In genomic region chr5:74766348-74766886, GRCh38 we compare ENCODE assay signal across 8 cellular contexts. TPM values are rescaled to one million over a fixed set of nuclear protein-coding genes. Genes with fewer than 3 reads are reported as not detected.
DNase-seq lines count a peak whose midpoint lies in the region; ATAC-seq, FAIRE-seq and TF ChIP-seq lines count a peak whose summit lies in the region.

No MANE protein-coding gene starts in this region.

- FAIRE-seq in kidney (lab: Jason Lieb, UNC), result no peak

- peak overlapping the region; percentile 74 for H3K27ac ChIP-seq in mammary epithelial cell (ENCODE audit: insufficient read depth, low read depth, low read length)
- peak overlapping the region; percentile 59 to 69 for H3K27ac ChIP-seq in kidney (ENCODE audit: low read depth in 2 of 2, low read length in 2 of 2)

- H3K27me3 ChIP-seq in mammary epithelial cell (ENCODE audit: insufficient read depth, low read length), result no peaks in the 10 kb centered on the region

- H2AFZ ChIP-seq in mammary epithelial cell (ENCODE audit: low read depth, low read length), result peak overlapping the region; percentile 98

- H3K79me2 ChIP-seq in mammary epithelial cell (ENCODE audit: insufficient read depth, low read length), result peaks cover 67% of the 10 kb centered on the region

- no peaks in the 10 kb centered on the region for H3K9me3 ChIP-seq in mammary epithelial cell (replicated peaks; ENCODE audit: insufficient read depth, low read length)
- no peaks in the 10 kb centered on the region for H3K9me3 ChIP-seq in kidney (ENCODE audit: control insufficient read depth in 1 of 2, low read length in 2 of 2)

- intact Hi-C loops in mammary epithelial cell (cut with micrococcal nuclease), result loop anchor here (1.0 to 2.0 kb wide), 3 partner anchors 94 to 137 kb away; no protein-coding TSS in a partner anchor
- intact Hi-C loops in kidney (cut with DNase I), result no loop called here

- 2% methylated on average over 15 of the region's 15 CpGs for WGBS in mammary epithelial cell (ENCODE audit: low coverage, missing lambda C conversion rate)

- TSS peak; percentile 65 for BruUV-seq in mammary epithelial cell (replicated peaks; lab: Mats Ljungman, UMichigan)

- CTCF ChIA-PET in mammary epithelial cell (lab: Charles Lee; ENCODE audit: low non-redundant PET), result no interaction called here

- peak overlapping the region; percentile 96 for H3K4me2 ChIP-seq in mammary epithelial cell (ENCODE audit: insufficient read depth, low read depth, low read length)

- no peak for TF ChIP-seq CTCF in mammary epithelial cell (conservative IDR thresholded peaks at IDR 0.05 in 1 of 2, IDR thresholded peaks at IDR 0.05 in 1 of 2; ENCODE audit: extremely low read depth in 1 of 2, insufficient read depth in 1 of 2, low read depth in 1 of 2, low read length in 2 of 2)
- peak; percentile 23 for TF ChIP-seq CTCF in kidney (IDR thresholded peaks at IDR 0.05; ENCODE audit: borderline replicate concordance, extremely low read depth, insufficient read depth)

- peaks cover 45% of the 10 kb centered on the region for H3K4me1 ChIP-seq in mammary epithelial cell (ENCODE audit: insufficient read depth, low read length)
- H3K4me1 ChIP-seq in kidney (ENCODE audit: control insufficient read depth in 1 of 2, insufficient read depth in 1 of 2, low read depth in 1 of 2, low read length in 2 of 2), result peaks cover 5 to 13% of the 10 kb centered on the region in 2 donors

- H3K4me1 Mint-ChIP-seq in stimulated activated naive CD8-positive, alpha-beta T cell treated with anti-CD3 and anti-CD28 coated beads, Interleukin-15, amount 100 ng/mL, for 72 hours, result peaks cover 47% of the 10 kb centered on the region

- H4K20me1 ChIP-seq in mammary epithelial cell (ENCODE audit: insufficient read depth, low read length), result no peaks in the 10 kb centered on the region

- H3K9ac ChIP-seq in mammary epithelial cell (ENCODE audit: insufficient read depth, low read length) (peak overlapping the region; percentile 92), kidney (ENCODE audit: low read length in 2 of 2) (peak overlapping the region; percentile 93 to 96)

- peak; percentile 39 for ATAC-seq in HG03378 (IDR thresholded peaks at IDR 0.05; ENCODE audit: unreplicated experiment)
- peak; percentile 51 for ATAC-seq in stimulated activated naive CD8-positive, alpha-beta T cell treated with anti-CD3 and anti-CD28 coated beads, Interleukin-15, amount 100 ng/mL, for 72 hours

- peak overlapping the region; percentile 100 for H3K4me3 Mint-ChIP-seq in stimulated activated naive CD8-positive, alpha-beta T cell treated with anti-CD3 and anti-CD28 coated beads, Interleukin-15, amount 100 ng/mL, for 72 hours

- peak overlapping the region; percentile 100 for H3K27ac Mint-ChIP-seq in stimulated activated naive CD8-positive, alpha-beta T cell treated with anti-CD3 and anti-CD28 coated beads, Interleukin-15, amount 100 ng/mL, for 72 hours

- dilution Hi-C loops in mammary epithelial cell (cut with HindIII; ENCODE audit: low sequenced_read_pairs), result loop anchor here (10.0 kb wide), 1 partner anchor 108 kb away; no protein-coding TSS in a partner anchor

- H3K9me3 Mint-ChIP-seq in stimulated activated naive CD8-positive, alpha-beta T cell treated with anti-CD3 and anti-CD28 coated beads, Interleukin-15, amount 100 ng/mL, for 72 hours, result no peaks in the 10 kb centered on the region

- no peaks in the 10 kb centered on the region for H3K27me3 Mint-ChIP-seq in stimulated activated naive CD8-positive, alpha-beta T cell treated with anti-CD3 and anti-CD28 coated beads, Interleukin-15, amount 100 ng/mL, for 72 hours

- in situ Hi-C loops in mammary epithelial cell (cut with MboI; ENCODE audit: low sequenced_read_pairs in 2 of 2), result no loop called here

- H3K4me3 ChIP-seq in mammary epithelial cell (replicated peaks in 1 of 3; ENCODE audit: insufficient read depth in 1 of 3, low read depth in 2 of 3, low read length in 3 of 3) (peak overlapping the region; percentile 59 to 99 (median 87)), kidney (ENCODE audit: low read length in 2 of 2) (peak overlapping the region; percentile 99 to 100)

- DNase-seq in D341Med (ENCODE audit: low spot score) (peak; percentile 50), GM19238 (ENCODE audit: insufficient read length, low spot score) (peak; percentile 13), OCI-M1 (lab: John Stamatoyannopoulos, UW) (peak; percentile 76), mammary epithelial cell (peak; percentile 34), kidney (no peak), kidney tubule cell (ENCODE audit: low spot score) (no peak)
- peak in 1 of 2 donors; percentile 9 for DNase-seq in stimulated activated naive CD8-positive, alpha-beta T cell treated with anti-CD3 and anti-CD28 coated beads, Interleukin-15, amount 100 ng/mL, for 72 hours

- H3K36me3 ChIP-seq in mammary epithelial cell (ENCODE audit: insufficient read depth, low read length) (peaks cover 16% of the 10 kb centered on the region), kidney (ENCODE audit: control insufficient read depth in 1 of 2, insufficient read depth in 2 of 2, low read length in 2 of 2) (peaks cover 0 to 14% of the 10 kb centered on the region in 2 donors)

RNA-seq across cellular contexts. Expression of gene GFM2, which starts 0.5 kb away (rescaled TPM):
- 10 to 100 TPM; 26.4 to 47.2 TPM for total RNA-seq in mammary epithelial cell
- 22.3 TPM for polyA plus RNA-seq in mammary epithelial cell
- 43.1 TPM for polyA minus RNA-seq in mammary epithelial cell
- 18.9 TPM for total RNA-seq in kidney
- polyA plus RNA-seq in kidney (ENCODE audit: insufficient read depth, low read depth, low replicate concordance), result 28.0 TPM

RNA-seq across cellular contexts. Expression of gene NSA2, which starts 0.6 kb away (rescaled TPM):
- total RNA-seq in mammary epithelial cell, result 10 to 100 TPM; 38.2 to 66.6 TPM
- 59.2 TPM for polyA plus RNA-seq in mammary epithelial cell
- 3.1 TPM for polyA minus RNA-seq in mammary epithelial cell
- total RNA-seq in kidney, result 46.8 TPM
- 78.3 TPM for polyA plus RNA-seq in kidney (ENCODE audit: insufficient read depth, low read depth, low replicate concordance)

Comparison
In these comparisons a context has a peak if more than half of its experiments do, and no peak if none do; other contexts are left out.
1. DNase-seq: peak in D341Med (single experiment), GM19238 (single experiment), OCI-M1 (single experiment) and mammary epithelial cell (single experiment); none in kidney (single experiment) and kidney tubule cell (single experiment).